ENCODE assay signal across 1 cellular context in genomic region chr11:62855571-62856332, GRCh38.
TF ChIP-seq lines count a peak whose summit lies in the region.

No MANE protein-coding gene starts in this region.

TF ChIP-seq in HepG2, 621 proteins besides CTCF, POLR2A, EP300 and RAD21 (continues in another document):
- TF ChIP-seq THAP7 (CRISPR knock-in tag; IDR thresholded peaks at IDR 0.05) (peak; percentile 88), MXD3 (CRISPR knock-in tag; IDR thresholded peaks at IDR 0.05) (peak; percentile 94; the same call in 1 of the 2 replicates), RXRB (CRISPR knock-in tag; IDR thresholded peaks at IDR 0.05; ENCODE audit: borderline replicate concordance) (peak; percentile 79), GLI4 (CRISPR knock-in tag; IDR thresholded peaks at IDR 0.05; ENCODE audit: borderline replicate concordance) (peak; percentile 93; the same call in 1 of the 2 replicates), ZSCAN30 (CRISPR knock-in tag; IDR thresholded peaks at IDR 0.05) (no peak; the same call in 1 of the 2 replicates), ZNF10 (CRISPR knock-in tag; IDR thresholded peaks at IDR 0.05; ENCODE audit: borderline replicate concordance, low read depth) (no peak), MATR3 (CRISPR knock-in tag; IDR thresholded peaks at IDR 0.05) (no peak), U2AF2 (IDR thresholded peaks at IDR 0.05; ENCODE audit: low read depth, low read length) (0 out of 2 replicates have a peak, but pooled peaks have one; percentile 67), ZNF12 (CRISPR knock-in tag; IDR thresholded peaks at IDR 0.05) (no peak), ZBTB8A (CRISPR knock-in tag; IDR thresholded peaks at IDR 0.05; ENCODE audit: borderline replicate concordance, low read depth) (no peak), ZNF441 (CRISPR knock-in tag; IDR thresholded peaks at IDR 0.05; ENCODE audit: borderline replicate concordance) (peak; percentile 95), ATAD3A (CRISPR knock-in tag; IDR thresholded peaks at IDR 0.05) (no peak), THYN1 (CRISPR knock-in tag; IDR thresholded peaks at IDR 0.05; ENCODE audit: borderline replicate concordance, low read depth) (0 out of 2 replicates have a peak, but pooled peaks have one; percentile 88), GPN1 (CRISPR knock-in tag; IDR thresholded peaks at IDR 0.05; ENCODE audit: borderline replicate concordance) (no peak), SPEN (CRISPR knock-in tag; IDR thresholded peaks at IDR 0.05; ENCODE audit: low read depth) (peak; percentile 71; the same call in 1 of the 2 replicates), ZNF329 (CRISPR knock-in tag; IDR thresholded peaks at IDR 0.05; ENCODE audit: low read depth) (peak; percentile 73), DZIP1 (CRISPR knock-in tag; IDR thresholded peaks at IDR 0.05) (peak; percentile 65; the same call in 1 of the 2 replicates), E2F5 (CRISPR knock-in tag; conservative IDR thresholded peaks at IDR 0.05) (peak; percentile 96), KAT8 (CRISPR knock-in tag; IDR thresholded peaks at IDR 0.05) (peak; percentile 88), HES4 (CRISPR knock-in tag; IDR thresholded peaks at IDR 0.05; ENCODE audit: borderline replicate concordance) (peak; percentile 98), IRF1 (CRISPR knock-in tag; IDR thresholded peaks at IDR 0.05; ENCODE audit: low read depth) (no peak), ZNF879 (CRISPR knock-in tag; IDR thresholded peaks at IDR 0.05) (peak; percentile 96), POLR2AphosphoS2 (IDR thresholded peaks at IDR 0.05; ENCODE audit: low read depth, low read length) (peak; percentile 97), ZNF770 (CRISPR knock-in tag; IDR thresholded peaks at IDR 0.05) (peak; percentile 60), ZNF761 (CRISPR knock-in tag; conservative IDR thresholded peaks at IDR 0.05) (peak; percentile 49; the same call in 1 of the 2 replicates), ZNF800 (CRISPR knock-in tag; IDR thresholded peaks at IDR 0.05) (peak; percentile 92), ZNF563 (CRISPR knock-in tag; IDR thresholded peaks at IDR 0.05) (peak; percentile 94; the same call in 1 of the 2 replicates), HDAC2 (CRISPR knock-in tag; IDR thresholded peaks at IDR 0.05) (peak; percentile 80), PTBP1 (IDR thresholded peaks at IDR 0.05; ENCODE audit: low read depth, low read length, poor library complexity, severe bottlenecking) (no peak), ZNF780A (CRISPR knock-in tag; IDR thresholded peaks at IDR 0.05) (peak; percentile 92), ZGPAT (CRISPR knock-in tag; IDR thresholded peaks at IDR 0.05) (peak; percentile 91), ZBTB10 (CRISPR knock-in tag; IDR thresholded peaks at IDR 0.05; ENCODE audit: borderline replicate concordance) (peak; percentile 84), THAP9 (CRISPR knock-in tag; IDR thresholded peaks at IDR 0.05; ENCODE audit: borderline replicate concordance) (peak; percentile 78; the same call in 1 of the 2 replicates), SNAPC2 (CRISPR knock-in tag; IDR thresholded peaks at IDR 0.05) (peak; percentile 87), MLX (CRISPR knock-in tag; IDR thresholded peaks at IDR 0.05) (peak; percentile 78), ZNF446 (CRISPR knock-in tag; IDR thresholded peaks at IDR 0.05) (peak; percentile 92; the same call in 1 of the 2 replicates), CBX2 (IDR thresholded peaks at IDR 0.05; ENCODE audit: low read depth, low read length) (no peak), CBX2 (CRISPR knock-in tag; IDR thresholded peaks at IDR 0.05; ENCODE audit: low read depth) (0 out of 2 replicates have a peak, but pooled peaks have one; percentile 38), ZNF18 (CRISPR knock-in tag; IDR thresholded peaks at IDR 0.05; ENCODE audit: insufficient replicate concordance) (peak; percentile 90)
